In genomic region chr2:22011048-22011447, GRCh38 we compare ENCODE assay signal across 32 cellular contexts.
"Had no signal": no experiment of that assay in that cellular context is flagged by ENCODE, and none has a peak within 500 bp of the region (broad histone marks: within the 10 kb centered on the region; RNA-seq: fewer than 3 reads in every experiment).

No MANE protein-coding gene starts in this region.

- H3K4me3 ChIP-seq: MG63, PC-9, SJCRH30, SK-N-MC had no signal

- H3K36me3 ChIP-seq: MG63, SJCRH30 had no signal

- H3K27me3 ChIP-seq: MG63, SJCRH30 had no signal

- H3K9me3 ChIP-seq: MG63, SJCRH30 had no signal

- DNase-seq: Kasumi-1, MG63, NCI-H1048, NCI-H1092 treated with DMSO at 0.1 percent for 48 hours, NCI-H1105 treated with DMSO at 0.1 percent for 48 hours, NCI-H1417, NCI-H1436, NCI-H146, NCI-H1694, NCI-H187, NCI-H1930, NCI-H2029 treated with DMSO at 0.1 percent for 48 hours, NCI-H2081 treated with DMSO at 0.1 percent for 48 hours, NCI-H2107, NCI-H226, NCI-H446 treated with DMSO at 0.1 percent for 48 hours, NCI-H510A, NCI-H524, NCI-H526, NCI-H69, NCI-H748 treated with DMSO at 0.1 percent for 48 hours, NCI-H82, PC-9, SHP77, SIG-M5, SJCRH30, T-cell had no signal

- H2AFZ ChIP-seq: PC-9 had no signal

- H3K4me2 ChIP-seq: PC-9 had no signal

- ATAC-seq: Panc1, Right ventricle myocardium inferior, SK-N-SH treated with all-trans-retinoic acid at 6 μM for 48 hours, T-cell had no signal

- H3K27ac ChIP-seq: PC-9, RWPE1, SJCRH30, SK-N-MC had no signal
